ENCODE assay signal across 31 cellular contexts in genomic region chr5:14617441-14617840, GRCh38.
"Had no signal": no experiment of that assay in that cellular context is flagged by ENCODE, and none has a peak within 500 bp of the region (broad histone marks: within the 10 kb centered on the region; RNA-seq: fewer than 3 reads in every experiment).

No MANE protein-coding gene starts in this region.

- H3K27ac ChIP-seq: ascending aorta, body of pancreas, Peyer's patch, SK-N-MC had no signal

- H3K4me3 ChIP-seq: ascending aorta, body of pancreas, MG63, Peyer's patch, SK-N-MC had no signal

- DNase-seq: activated CD4-positive, alpha-beta T cell treated with anti-CD3 and anti-CD28 coated beads for 36 hours; activated CD4-positive, alpha-beta T cell treated with anti-CD3 and anti-CD28 coated beads, Interleukin-2, amount 10 ng/mL, durations not matched to agents 7 days and 5 days; activated CD4-positive, alpha-beta T cell treated with anti-CD3 and anti-CD28 coated beads, Interleukin-2, amount 50 U/mL, for 48 hours; activated CD8-positive, alpha-beta T cell treated with anti-CD3 and anti-CD28 coated beads, Interleukin-2, amount 10 ng/mL, durations not matched to agents 7 days and 5 days; activated gamma-delta T cell; activated naive CD4-positive, alpha-beta T cell treated with Interleukin-2 at 50 U/mL for 16 hours; activated naive CD8-positive, alpha-beta T cell treated with anti-CD3 and anti-CD28 coated beads, Interleukin-2, amount 10 ng/mL, durations not matched to agents 7 days and 5 days; activated T-cell treated with anti-CD3 and anti-CD28 coated beads, Interleukin-2, amount 50 U/mL, for 24 hours; amygdala; body of pancreas; caudate nucleus; cerebellar nuclear complex; Karpas-422; KBM-7; MG63; NCI-H1048; NCI-H1105 treated with DMSO at 0.1 percent for 48 hours; NCI-H1436; NCI-H1694; NCI-H1930; NCI-H2107; NCI-H2171; NCI-H510A treated with DMSO at 0.1 percent for 48 hours; NCI-H526 treated with DMSO at 0.1 percent for 48 hours; NCI-H82; NK-92 treated with Interleukin-12 subunit alpha and Interleukin-12 subunit beta, amount 100 ng/mL, for 24 hours; PC-3; Peyer's patch; Right ventricle myocardium superior had no signal

- H3K36me3 ChIP-seq: ascending aorta, MG63 had no signal

- H3K27me3 ChIP-seq: ascending aorta, body of pancreas, Peyer's patch had no signal

- H3K9me3 ChIP-seq: ascending aorta, body of pancreas, Peyer's patch had no signal

- H3K4me1 ChIP-seq: ascending aorta, body of pancreas, Peyer's patch had no signal
